17 cellular contexts compared by ENCODE assay signal in genomic region chr9:77556396-77556795, GRCh38.
DNase-seq lines count a peak whose midpoint lies in the region; ATAC-seq and TF ChIP-seq lines count a peak whose summit lies in the region.
"Had no signal": no experiment of that assay in that cellular context is flagged by ENCODE, and none has a peak within 500 bp of the region (broad histone marks: within the 10 kb centered on the region; RNA-seq: fewer than 3 reads in every experiment).

No MANE protein-coding gene starts in this region.

- no peaks in the 10 kb centered on the region for H3K36me3 Mint-ChIP-seq in stimulated activated memory B cell treated with anti-CD40 and anti-IgM and Interleukin-4, amounts not matched to agents 10 μg/mL and 1 μg/mL and 100 μg/mL, for 72 hours
- H3K36me3 Mint-ChIP-seq: CD4-positive, CD25-positive, alpha-beta regulatory T cell had no signal

- H3K27ac Mint-ChIP-seq in stimulated activated memory B cell treated with anti-CD40 and anti-IgM and Interleukin-4, amounts not matched to agents 10 μg/mL and 1 μg/mL and 100 μg/mL, for 72 hours: no peak overlapping the region
- H3K27ac Mint-ChIP-seq: CD4-positive, CD25-positive, alpha-beta regulatory T cell had no signal

- TF ChIP-seq CTCF in fibroblast of mammary gland (conservative IDR thresholded peaks at IDR 0.05; ENCODE audit: control insufficient read depth, insufficient read depth, low read depth, low read length): no peak

- no peak overlapping the region for H3K4me3 ChIP-seq in fibroblast of mammary gland (ENCODE audit: control insufficient read depth, low read depth, low read length)
- H3K4me3 ChIP-seq: A549, SJSA1 had no signal

- no peaks in the 10 kb centered on the region for H3K4me1 Mint-ChIP-seq in stimulated activated memory B cell treated with anti-CD40 and anti-IgM and Interleukin-4, amounts not matched to agents 10 μg/mL and 1 μg/mL and 100 μg/mL, for 72 hours
- H3K4me1 Mint-ChIP-seq: CD4-positive, CD25-positive, alpha-beta regulatory T cell had no signal

- no peaks in the 10 kb centered on the region for H3K9me3 Mint-ChIP-seq in stimulated activated memory B cell treated with anti-CD40 and anti-IgM and Interleukin-4, amounts not matched to agents 10 μg/mL and 1 μg/mL and 100 μg/mL, for 72 hours
- H3K9me3 Mint-ChIP-seq: CD4-positive, CD25-positive, alpha-beta regulatory T cell had no signal

- no peak overlapping the region for H3K4me3 Mint-ChIP-seq in stimulated activated memory B cell treated with anti-CD40 and anti-IgM and Interleukin-4, amounts not matched to agents 10 μg/mL and 1 μg/mL and 100 μg/mL, for 72 hours

- H3K27me3 Mint-ChIP-seq in stimulated activated memory B cell treated with anti-CD40 and anti-IgM and Interleukin-4, amounts not matched to agents 10 μg/mL and 1 μg/mL and 100 μg/mL, for 72 hours: peaks cover 8% of the 10 kb centered on the region

- ATAC-seq in stimulated activated memory B cell treated with anti-CD40 and anti-IgM and Interleukin-4, amounts not matched to agents 10 μg/mL and 1 μg/mL and 100 μg/mL, for 72 hours: peak; percentile 43
- no peak for ATAC-seq in GM19467 (IDR thresholded peaks at IDR 0.05; ENCODE audit: unreplicated experiment)
- no peak for ATAC-seq in HG02981 (IDR thresholded peaks at IDR 0.05; ENCODE audit: unreplicated experiment)
- ATAC-seq in GM18511 (IDR thresholded peaks at IDR 0.05; ENCODE audit: unreplicated experiment): no peak
- ATAC-seq: A549 had no signal

- DNase-seq in ELR (ENCODE audit: low read depth): peak; percentile 11
- DNase-seq in astrocyte of the hippocampus (ENCODE audit: low read depth, low spot score): peak; percentile 38
- DNase-seq in fibroblast of mammary gland (ENCODE audit: low read depth): peak; percentile 5
- DNase-seq: CD4-positive, CD25-positive, alpha-beta regulatory T cell; Karpas-422; NCI-H1694; NCI-H2081 treated with DMSO at 0.1 percent for 48 hours; NCI-H2171 treated with DMSO at 0.1 percent for 48 hours; NCI-H446 treated with DMSO at 0.1 percent for 48 hours; NCI-H526 treated with DMSO at 0.1 percent for 48 hours; OCI-M1 had no signal
